In the genomic region with DNA sequence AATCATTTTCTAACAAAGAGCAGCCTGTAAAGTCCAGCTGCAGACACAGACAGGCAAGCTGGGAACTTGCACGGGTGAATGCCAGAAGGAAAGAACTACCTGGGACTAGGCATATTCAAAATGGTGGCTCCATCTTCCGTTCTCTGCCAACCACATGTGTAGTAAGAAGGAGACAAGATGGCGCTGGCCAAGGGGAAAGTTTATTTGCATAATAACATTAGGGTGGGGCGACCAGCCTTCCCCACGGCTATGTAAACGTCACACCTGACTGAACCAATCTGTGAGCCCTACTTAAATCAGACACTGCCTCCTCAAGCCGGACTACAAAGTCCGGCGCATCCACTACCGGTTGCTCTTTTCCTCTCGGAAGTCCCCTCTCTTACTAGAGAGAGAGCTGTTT, we compare ENCODE assay signal across 25 cellular contexts.
"Had no signal": no experiment of that assay in that cellular context is flagged by ENCODE, and none has a peak within 500 bp of the region (broad histone marks: within the 10 kb centered on the region; RNA-seq: fewer than 3 reads in every experiment).

No MANE protein-coding gene starts in this region.

- FAIRE-seq: astrocyte, TTC549 had no signal

- H3K4me3 ChIP-seq: PC-9, SK-N-MC had no signal

- DNase-seq: activated CD4-positive, alpha-beta memory T cell treated with anti-CD3 and anti-CD28 coated beads for 36 hours; activated CD4-positive, alpha-beta T cell treated with anti-CD3 and anti-CD28 coated beads, Interleukin-2, amount 10 ng/mL, durations not matched to agents 7 days and 5 days; activated CD4-positive, CD25-positive, alpha-beta regulatory T cell; activated CD8-positive, alpha-beta memory T cell treated with anti-CD3 and anti-CD28 coated beads for 24 hours; activated effector memory CD4-positive, alpha-beta T cell treated with anti-CD3 and anti-CD28 coated beads, Interleukin-2, amount 50 U/mL, for 16 hours; activated naive CD4-positive, alpha-beta T cell treated with Interleukin-2 at 50 U/mL for 16 hours; activated naive CD8-positive, alpha-beta T cell treated with anti-CD3 and anti-CD28 coated beads, Interleukin-2, amount 50 U/mL, for 24 hours; activated T-cell treated with anti-CD3 and anti-CD28 coated beads, Interleukin-2, amount 50 U/mL, for 4 hours; amygdala; NCI-H1092; NCI-H1417; NCI-H1930; NCI-H2171; NCI-H2227 treated with DMSO at 0.1 percent for 48 hours; NCI-H446 treated with DMSO at 0.1 percent for 48 hours; NCI-H524 treated with DMSO at 0.1 percent for 48 hours; PC-9; SHP77 treated with DMSO at 0.1 percent for 48 hours; T-cell; T-helper 2 cell; T1000 had no signal

- H3K27ac ChIP-seq: KMS-11, PC-9, SK-N-MC had no signal
